ENCODE assay signal across 8 cellular contexts in genomic region chr12:45670339-45671065, GRCh38. TPM values are rescaled to one million over a fixed set of nuclear protein-coding genes. Genes with fewer than 3 reads are reported as not detected.
DNase-seq lines count a peak whose midpoint lies in the region; ATAC-seq and TF ChIP-seq lines count a peak whose summit lies in the region.

No MANE protein-coding gene starts in this region.

- TF ChIP-seq EP300 in transverse colon (IDR thresholded peaks at IDR 0.05; ENCODE audit: low read depth) (no peak), SK-N-SH (IDR thresholded peaks at IDR 0.05; ENCODE audit: borderline replicate concordance in 1 of 2, low read depth in 1 of 2, low read length in 1 of 2) (no peak)

- H3K4me1 ChIP-seq in transverse colon (peaks cover 0 to 9% (median 3%) of the 10 kb centered on the region in 4 donors), SK-N-SH (ENCODE audit: control insufficient read depth in 1 of 2, insufficient read depth in 2 of 2, low read depth in 1 of 2, low read length in 1 of 2) (0 out of 4 replicates have a peak, but pooled peaks cover 0 to 8% of the 10 kb centered on the region in 2 experiments)

- H4K20me1 ChIP-seq in SK-N-SH (ENCODE audit: insufficient read depth), result no peaks in the 10 kb centered on the region

- H3K4me1 Mint-ChIP-seq in central memory CD8-positive, alpha-beta T cell, result peaks cover 19% of the 10 kb centered on the region

- TF ChIP-seq POLR2A in transverse colon (IDR thresholded peaks at IDR 0.05), result no peak

- no peak overlapping the region for H3K4me2 ChIP-seq in SK-N-SH

- TF ChIP-seq CTCF in transverse colon (IDR thresholded peaks at IDR 0.05), result no peak
- TF ChIP-seq CTCF in SK-N-SH (IDR thresholded peaks at IDR 0.05), result no peak

- no peak overlapping the region for H3K27ac Mint-ChIP-seq in central memory CD8-positive, alpha-beta T cell (ENCODE audit: low read depth)

- peaks cover 4% of the 10 kb centered on the region for H3F3A ChIP-seq in SK-N-SH (replicated peaks; ENCODE audit: insufficient read depth)

- H2AFZ ChIP-seq in SK-N-SH (ENCODE audit: low read depth), result no peak overlapping the region

- H3K27ac ChIP-seq in transverse colon, result no peak overlapping the region
- no peak overlapping the region for H3K27ac ChIP-seq in SK-N-SH (ENCODE audit: low read depth in 2 of 2, low read length in 1 of 2)

- DNase-seq in ELR (ENCODE audit: low read depth) (peak; percentile 55), transverse colon (no peak), NCI-H526 treated with DMSO at 0.1 percent for 48 hours (lab: John Stamatoyannopoulos, UW) (no peak), SK-N-SH (no peak)
- DNase-seq in central memory CD8-positive, alpha-beta T cell (ENCODE audit: low spot score in 2 of 2), result no peak

- POLR2A ChIA-PET in SK-N-SH (lab: Yijun Ruan, JAX), result no interaction called here

- H3K4me3 ChIP-seq in transverse colon (no peak overlapping the region), SK-N-SH (ENCODE audit: low read depth in 2 of 2, low read length in 1 of 2) (no peak overlapping the region)

- CTCF ChIA-PET in SK-N-SH (lab: Yijun Ruan, JAX), result interaction anchor here (0.6 kb wide), 1 partner anchor 9 kb away, joined by 3 read pairs; no protein-coding TSS in a partner anchor

- no peak for TF ChIP-seq RAD21 in SK-N-SH (IDR thresholded peaks at IDR 0.05; ENCODE audit: low read length)

- no peaks in the 10 kb centered on the region for H3K79me2 ChIP-seq in SK-N-SH (ENCODE audit: insufficient read depth)

- ATAC-seq in GM21381 (IDR thresholded peaks at IDR 0.05; ENCODE audit: unreplicated experiment) (peak; percentile 59), HG03520 (IDR thresholded peaks at IDR 0.05; ENCODE audit: unreplicated experiment) (peak; percentile 40), GM19397 (IDR thresholded peaks at IDR 0.05; ENCODE audit: unreplicated experiment) (no peak)
- ATAC-seq in central memory CD8-positive, alpha-beta T cell (replicated peaks; ENCODE audit: extremely low read depth, poor library complexity, severe bottlenecking), result peak; percentile 68

- H3K27me3 ChIP-seq in transverse colon, result no peaks in the 10 kb centered on the region
- no peaks in the 10 kb centered on the region for H3K27me3 ChIP-seq in SK-N-SH (ENCODE audit: insufficient read depth)

- in situ Hi-C loops in transverse colon (cut with MboI; ENCODE audit: low pct_ligation_motif_present in 1 of 4, low pct_unique_long_range_greater_than_20kb in 1 of 4, low sequenced_read_pairs in 3 of 4), result no loop called here

- no peak overlapping the region for H3K9ac ChIP-seq in SK-N-SH

- intact Hi-C loops in transverse colon (cut with DNase I; ENCODE audit: low total_unique reads), result no loop called here

- no peaks in the 10 kb centered on the region for H3K36me3 ChIP-seq in transverse colon
- H3K36me3 ChIP-seq in SK-N-SH (replicated peaks in 1 of 2; ENCODE audit: control insufficient read depth in 1 of 2, insufficient read depth in 2 of 2, low read length in 1 of 2), result no peaks in the 10 kb centered on the region

- H3K27me3 Mint-ChIP-seq in central memory CD8-positive, alpha-beta T cell, result no peaks in the 10 kb centered on the region

- no peak overlapping the region for H3K4me3 Mint-ChIP-seq in central memory CD8-positive, alpha-beta T cell

- H3K36me3 Mint-ChIP-seq in central memory CD8-positive, alpha-beta T cell (ENCODE audit: insufficient read depth), result no peaks in the 10 kb centered on the region

- 84 to 86% methylated on average over 5 of the region's 5 CpGs for WGBS in transverse colon (ENCODE audit: low coverage in 1 of 2), 2 donors
- 75% methylated on average over 5 of the region's 5 CpGs for WGBS in SK-N-SH (ENCODE audit: low lambda C conversion rate)

- H3K9me3 Mint-ChIP-seq in central memory CD8-positive, alpha-beta T cell, result no peaks in the 10 kb centered on the region

- H3K9me2 ChIP-seq in SK-N-SH, result no peaks in the 10 kb centered on the region

- H3K9me3 ChIP-seq in transverse colon, result no peaks in the 10 kb centered on the region
- no peaks in the 10 kb centered on the region for H3K9me3 ChIP-seq in SK-N-SH

TF ChIP-seq in SK-N-SH, 30 proteins besides CTCF, POLR2A, EP300 and RAD21:
- TF ChIP-seq JUND (IDR thresholded peaks at IDR 0.05) (no peak), EZH2phosphoT487 (IDR thresholded peaks at IDR 0.05; ENCODE audit: borderline replicate concordance, low read depth) (no peak)
- TF ChIP-seq, protein P1, sequence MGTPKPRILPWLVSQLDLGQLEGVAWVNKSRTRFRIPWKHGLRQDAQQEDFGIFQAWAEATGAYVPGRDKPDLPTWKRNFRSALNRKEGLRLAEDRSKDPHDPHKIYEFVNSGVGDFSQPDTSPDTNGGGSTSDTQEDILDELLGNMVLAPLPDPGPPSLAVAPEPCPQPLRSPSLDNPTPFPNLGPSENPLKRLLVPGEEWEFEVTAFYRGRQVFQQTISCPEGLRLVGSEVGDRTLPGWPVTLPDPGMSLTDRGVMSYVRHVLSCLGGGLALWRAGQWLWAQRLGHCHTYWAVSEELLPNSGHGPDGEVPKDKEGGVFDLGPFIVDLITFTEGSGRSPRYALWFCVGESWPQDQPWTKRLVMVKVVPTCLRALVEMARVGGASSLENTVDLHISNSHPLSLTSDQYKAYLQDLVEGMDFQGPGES (IDR thresholded peaks at IDR 0.05; ENCODE audit: low read depth, low read length), result no peak
- TF ChIP-seq, protein P2, sequence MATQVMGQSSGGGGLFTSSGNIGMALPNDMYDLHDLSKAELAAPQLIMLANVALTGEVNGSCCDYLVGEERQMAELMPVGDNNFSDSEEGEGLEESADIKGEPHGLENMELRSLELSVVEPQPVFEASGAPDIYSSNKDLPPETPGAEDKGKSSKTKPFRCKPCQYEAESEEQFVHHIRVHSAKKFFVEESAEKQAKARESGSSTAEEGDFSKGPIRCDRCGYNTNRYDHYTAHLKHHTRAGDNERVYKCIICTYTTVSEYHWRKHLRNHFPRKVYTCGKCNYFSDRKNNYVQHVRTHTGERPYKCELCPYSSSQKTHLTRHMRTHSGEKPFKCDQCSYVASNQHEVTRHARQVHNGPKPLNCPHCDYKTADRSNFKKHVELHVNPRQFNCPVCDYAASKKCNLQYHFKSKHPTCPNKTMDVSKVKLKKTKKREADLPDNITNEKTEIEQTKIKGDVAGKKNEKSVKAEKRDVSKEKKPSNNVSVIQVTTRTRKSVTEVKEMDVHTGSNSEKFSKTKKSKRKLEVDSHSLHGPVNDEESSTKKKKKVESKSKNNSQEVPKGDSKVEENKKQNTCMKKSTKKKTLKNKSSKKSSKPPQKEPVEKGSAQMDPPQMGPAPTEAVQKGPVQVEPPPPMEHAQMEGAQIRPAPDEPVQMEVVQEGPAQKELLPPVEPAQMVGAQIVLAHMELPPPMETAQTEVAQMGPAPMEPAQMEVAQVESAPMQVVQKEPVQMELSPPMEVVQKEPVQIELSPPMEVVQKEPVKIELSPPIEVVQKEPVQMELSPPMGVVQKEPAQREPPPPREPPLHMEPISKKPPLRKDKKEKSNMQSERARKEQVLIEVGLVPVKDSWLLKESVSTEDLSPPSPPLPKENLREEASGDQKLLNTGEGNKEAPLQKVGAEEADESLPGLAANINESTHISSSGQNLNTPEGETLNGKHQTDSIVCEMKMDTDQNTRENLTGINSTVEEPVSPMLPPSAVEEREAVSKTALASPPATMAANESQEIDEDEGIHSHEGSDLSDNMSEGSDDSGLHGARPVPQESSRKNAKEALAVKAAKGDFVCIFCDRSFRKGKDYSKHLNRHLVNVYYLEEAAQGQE (IDR thresholded peaks at IDR 0.05; ENCODE audit: low read depth, low read length), result no peak

RNA-seq across cellular contexts. Expression of gene ARID2, which starts 59.0 kb away (rescaled TPM):
- total RNA-seq in transverse colon, result 10 to 100 TPM; 22.9 to 39.9 (median 33.8) TPM
- 5.9 and 8.0 TPM in 2 replicates for polyA plus RNA-seq in SK-N-SH (2012; rRNA removed)
- 5.7 and 6.6 TPM in 2 replicates for polyA plus RNA-seq in SK-N-SH (2012; cell fraction: cytosol; rRNA removed)
- polyA plus RNA-seq in SK-N-SH (2012; cell fraction: nucleus; rRNA removed), result 6.1 and 15.6 TPM in 2 replicates
